ENCODE assay signal across 1 cellular context in genomic region chr12:49068879-49069506, GRCh38.
TF ChIP-seq lines count a peak whose summit lies in the region.

No MANE protein-coding gene starts in this region.

TF ChIP-seq in liver, 16 proteins besides CTCF, POLR2A, EP300 and RAD21 (continued from another document):
- TF ChIP-seq REST (IDR thresholded peaks at IDR 0.05) (no peak), HNF4A (conservative IDR thresholded peaks at IDR 0.05) (no peak), FOXA1 (IDR thresholded peaks at IDR 0.05) (no peak), SP1 (IDR thresholded peaks at IDR 0.05) (no peak), RXRA (IDR thresholded peaks at IDR 0.05) (no peak), GABPA (IDR thresholded peaks at IDR 0.05 in 1 of 2, conservative IDR thresholded peaks at IDR 0.05 in 1 of 2) (no peak), YY1 (IDR thresholded peaks at IDR 0.05) (no peak)
- TF ChIP-seq, protein P1, sequence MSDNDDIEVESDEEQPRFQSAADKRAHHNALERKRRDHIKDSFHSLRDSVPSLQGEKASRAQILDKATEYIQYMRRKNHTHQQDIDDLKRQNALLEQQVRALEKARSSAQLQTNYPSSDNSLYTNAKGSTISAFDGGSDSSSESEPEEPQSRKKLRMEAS (IDR thresholded peaks at IDR 0.05), result no peak
